In genomic region chr19:29832801-29833200, GRCh38 we compare ENCODE assay signal across 18 cellular contexts.
"Had no signal": no experiment of that assay in that cellular context is flagged by ENCODE, and none has a peak within 500 bp of the region (broad histone marks: within the 10 kb centered on the region; RNA-seq: fewer than 3 reads in every experiment).

No MANE protein-coding gene starts in this region.

- H3K27ac Mint-ChIP-seq: activated T-helper 2 cell treated with anti-CD3 and anti-CD28 coated beads, Interferon-gamma antibody, Interleukin-2, Interleukin-4, amounts not matched to agents 10 μg/mL and 5 μg/mL and 100 μg/mL, durations not matched to agents 14 hours and 24 hours and 36 hours had no signal

- H3K9me3 Mint-ChIP-seq: activated T-helper 2 cell treated with anti-CD3 and anti-CD28 coated beads, Interferon-gamma antibody, Interleukin-2, Interleukin-4, amounts not matched to agents 10 μg/mL and 5 μg/mL and 100 μg/mL, durations not matched to agents 14 hours and 24 hours and 36 hours; naive B cell had no signal

- H3K27me3 ChIP-seq: SJCRH30 had no signal

- H3K4me3 ChIP-seq: coronary artery, esophagus muscularis mucosa, prostate gland, SJCRH30, skin epidermis, transverse colon had no signal

- H3K4me1 ChIP-seq: esophagus muscularis mucosa, prostate gland, SJCRH30, transverse colon had no signal

- H3K9me3 ChIP-seq: esophagus muscularis mucosa, prostate gland, SJCRH30, transverse colon had no signal

- ATAC-seq: right cardiac atrium had no signal

- H3K36me3 Mint-ChIP-seq: naive B cell had no signal

- H3K27ac ChIP-seq: coronary artery, esophagus muscularis mucosa, prostate gland, SJCRH30, transverse colon, VCaP had no signal

- DNase-seq: activated CD4-positive, alpha-beta T cell treated with anti-CD3 and anti-CD28 coated beads for 1 hour; islet precursor cell; mammary epithelial cell; naive B cell; nucleus accumbens; right cardiac atrium; SJCRH30; stimulated activated CD4-positive, alpha-beta T cell treated with anti-CD3 and anti-CD28 coated beads, Interleukin-15, amount 100 ng/mL, for 24 hours; stimulated activated CD4-positive, alpha-beta T cell treated with anti-CD3 and anti-CD28 coated beads, Interleukin-4, amount 100 ng/mL, for 1 hour; stimulated activated naive CD4-positive, alpha-beta T cell treated with Interleukin-2 at 50 U/mL for 16 hours; substantia nigra; transverse colon had no signal

- H3K36me3 ChIP-seq: esophagus muscularis mucosa, prostate gland, SJCRH30, transverse colon had no signal
